In the genomic region with DNA sequence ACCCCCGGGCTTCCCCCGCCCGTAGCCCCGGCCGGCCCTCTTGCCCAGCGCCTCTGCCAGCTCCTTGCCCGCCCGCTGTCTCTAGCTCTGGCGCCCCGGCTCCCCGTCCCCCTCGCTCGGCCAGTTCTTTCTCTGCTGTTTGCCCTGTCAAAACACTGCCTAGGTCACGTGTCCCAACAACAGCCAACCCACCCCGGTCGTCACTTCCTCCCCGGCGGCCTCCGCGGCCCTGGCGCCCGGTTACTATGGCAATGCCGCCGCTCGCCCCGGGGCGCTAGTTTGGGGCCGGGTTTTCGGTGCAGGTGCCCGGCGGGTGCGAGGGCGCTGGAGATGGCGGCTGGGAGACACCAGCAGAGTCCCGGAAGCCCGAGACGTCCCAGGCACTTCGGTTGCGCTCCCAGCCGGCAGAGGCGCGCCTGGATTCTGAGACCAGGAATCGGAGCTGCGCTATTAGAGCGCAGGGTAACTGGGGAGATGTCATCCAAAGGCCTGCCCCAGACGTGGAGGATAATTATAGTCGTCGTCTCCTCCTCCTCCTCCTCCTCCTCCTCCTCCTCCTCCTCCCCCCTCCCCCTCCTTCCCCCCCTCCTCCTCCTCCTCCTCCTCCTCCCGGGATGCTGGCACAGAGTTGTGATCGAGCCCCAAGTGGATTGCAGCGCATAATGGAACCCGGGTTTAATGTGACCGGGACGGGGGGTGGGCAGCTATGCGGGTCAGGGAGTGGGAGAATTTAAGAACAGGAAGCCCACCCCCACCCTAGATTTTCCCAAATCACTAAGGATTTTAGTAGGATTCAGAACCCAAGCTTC, we compare ENCODE assay signal across 1 cellular context.
TF ChIP-seq lines count a peak whose summit lies in the region.

A gene with protein sequence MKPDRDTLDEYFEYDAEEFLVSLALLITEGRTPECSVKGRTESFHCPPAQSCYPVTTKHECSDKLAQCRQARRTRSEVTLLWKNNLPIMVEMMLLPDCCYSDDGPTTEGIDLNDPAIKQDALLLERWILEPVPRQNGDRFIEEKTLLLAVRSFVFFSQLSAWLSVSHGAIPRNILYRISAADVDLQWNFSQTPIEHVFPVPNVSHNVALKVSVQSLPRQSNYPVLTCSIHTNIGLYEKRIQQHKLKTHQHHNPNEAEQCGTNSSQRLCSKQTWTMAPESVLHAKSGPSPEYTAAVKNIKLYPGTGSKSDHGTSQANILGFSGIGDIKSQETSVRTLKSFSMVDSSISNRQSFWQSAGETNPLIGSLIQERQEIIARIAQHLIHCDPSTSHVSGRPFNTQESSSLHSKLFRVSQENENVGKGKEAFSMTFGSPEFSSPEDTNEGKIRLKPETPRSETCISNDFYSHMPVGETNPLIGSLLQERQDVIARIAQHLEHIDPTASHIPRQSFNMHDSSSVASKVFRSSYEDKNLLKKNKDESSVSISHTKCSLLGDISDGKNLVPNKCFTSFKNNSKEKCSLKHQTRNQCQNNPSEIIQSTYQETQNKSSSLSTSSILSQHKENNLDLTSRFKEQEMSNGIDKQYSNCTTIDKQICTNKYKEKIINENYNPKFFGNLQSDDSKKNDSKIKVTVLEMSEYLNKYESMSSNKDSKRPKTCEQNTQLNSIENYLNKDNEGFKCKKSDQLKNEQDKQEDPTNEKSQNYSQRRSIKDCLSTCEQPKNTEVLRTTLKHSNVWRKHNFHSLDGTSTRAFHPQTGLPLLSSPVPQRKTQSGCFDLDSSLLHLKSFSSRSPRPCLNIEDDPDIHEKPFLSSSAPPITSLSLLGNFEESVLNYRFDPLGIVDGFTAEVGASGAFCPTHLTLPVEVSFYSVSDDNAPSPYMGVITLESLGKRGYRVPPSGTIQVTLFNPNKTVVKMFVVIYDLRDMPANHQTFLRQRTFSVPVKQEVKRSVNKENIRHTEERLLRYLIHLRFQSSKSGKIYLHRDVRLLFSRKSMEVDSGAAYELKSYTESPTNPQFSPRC (minus strand): TSS at position 157 of the 809 bp plus-strand sequence. CDS start 1,367 bp downstream, outside the sequence.

TF ChIP-seq in HepG2, 621 proteins besides CTCF, POLR2A, EP300 and RAD21 (continued from another document and continues in another):
- peak; percentile 63; the same call in 1 of the 2 replicates for TF ChIP-seq SALL1 (CRISPR knock-in tag; IDR thresholded peaks at IDR 0.05)
- TF ChIP-seq, protein P1, sequence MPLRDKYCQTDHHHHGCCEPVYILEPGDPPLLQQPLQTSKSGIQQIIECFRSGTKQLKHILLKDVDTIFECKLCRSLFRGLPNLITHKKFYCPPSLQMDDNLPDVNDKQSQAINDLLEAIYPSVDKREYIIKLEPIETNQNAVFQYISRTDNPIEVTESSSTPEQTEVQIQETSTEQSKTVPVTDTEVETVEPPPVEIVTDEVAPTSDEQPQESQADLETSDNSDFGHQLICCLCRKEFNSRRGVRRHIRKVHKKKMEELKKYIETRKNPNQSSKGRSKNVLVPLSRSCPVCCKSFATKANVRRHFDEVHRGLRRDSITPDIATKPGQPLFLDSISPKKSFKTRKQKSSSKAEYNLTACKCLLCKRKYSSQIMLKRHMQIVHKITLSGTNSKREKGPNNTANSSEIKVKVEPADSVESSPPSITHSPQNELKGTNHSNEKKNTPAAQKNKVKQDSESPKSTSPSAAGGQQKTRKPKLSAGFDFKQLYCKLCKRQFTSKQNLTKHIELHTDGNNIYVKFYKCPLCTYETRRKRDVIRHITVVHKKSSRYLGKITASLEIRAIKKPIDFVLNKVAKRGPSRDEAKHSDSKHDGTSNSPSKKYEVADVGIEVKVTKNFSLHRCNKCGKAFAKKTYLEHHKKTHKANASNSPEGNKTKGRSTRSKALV (CRISPR knock-in tag; IDR thresholded peaks at IDR 0.05): peak; percentile 60; the same call in 1 of the 2 replicates
- peak; percentile 88 for TF ChIP-seq RFX1 (IDR thresholded peaks at IDR 0.05)
- TF ChIP-seq KLF16 (CRISPR knock-in tag; IDR thresholded peaks at IDR 0.05): peak in 1 of 2 experiments; percentile 62; a peak in 1 of 4 replicates
- 0 out of 2 replicates have a peak, but pooled peaks have one; percentile 32 for TF ChIP-seq MXD1 (CRISPR knock-in tag; IDR thresholded peaks at IDR 0.05)
- TF ChIP-seq MLLT10 (CRISPR knock-in tag; IDR thresholded peaks at IDR 0.05): no peak
- TF ChIP-seq ZNF761 (CRISPR knock-in tag; conservative IDR thresholded peaks at IDR 0.05): no peak
- no peak for TF ChIP-seq ZNF558 (CRISPR knock-in tag; IDR thresholded peaks at IDR 0.05; ENCODE audit: borderline replicate concordance)
- TF ChIP-seq ELF1 (CRISPR knock-in tag; IDR thresholded peaks at IDR 0.05): peak; percentile 65
- 0 out of 2 replicates have a peak, but pooled peaks have one; percentile 26 for TF ChIP-seq ZNF619 (CRISPR knock-in tag; IDR thresholded peaks at IDR 0.05)
- peak; percentile 58; the same call in 1 of the 2 replicates for TF ChIP-seq ZNF143 (CRISPR knock-in tag; IDR thresholded peaks at IDR 0.05)
- TF ChIP-seq PHF20 (CRISPR knock-in tag; IDR thresholded peaks at IDR 0.05): 0 out of 2 replicates have a peak, but pooled peaks have one; percentile 8
- no peak for TF ChIP-seq SIX1 (CRISPR knock-in tag; IDR thresholded peaks at IDR 0.05; ENCODE audit: borderline replicate concordance)
- no peak for TF ChIP-seq ZNF670 (CRISPR knock-in tag; IDR thresholded peaks at IDR 0.05; ENCODE audit: borderline replicate concordance)
- TF ChIP-seq IKZF1 (IDR thresholded peaks at IDR 0.05): no peak
- no peak for TF ChIP-seq NFIB (CRISPR knock-in tag; IDR thresholded peaks at IDR 0.05; ENCODE audit: borderline replicate concordance)
- TF ChIP-seq CREB3 (CRISPR knock-in tag; IDR thresholded peaks at IDR 0.05): no peak
- no peak for TF ChIP-seq RORA (CRISPR knock-in tag; IDR thresholded peaks at IDR 0.05)
- no peak for TF ChIP-seq SETDB1 (CRISPR knock-in tag; IDR thresholded peaks at IDR 0.05; ENCODE audit: borderline replicate concordance)
- no peak for TF ChIP-seq REPIN1 (CRISPR knock-in tag; IDR thresholded peaks at IDR 0.05; ENCODE audit: borderline replicate concordance, low read depth)
- TF ChIP-seq NCOR1 (IDR thresholded peaks at IDR 0.05; ENCODE audit: borderline replicate concordance, low read length): no peak
- no peak for TF ChIP-seq CAMTA2 (CRISPR knock-in tag; IDR thresholded peaks at IDR 0.05; ENCODE audit: borderline replicate concordance)
- no peak for TF ChIP-seq BCL6 (CRISPR knock-in tag; IDR thresholded peaks at IDR 0.05)
- TF ChIP-seq HNF4A (CRISPR knock-in tag; IDR thresholded peaks at IDR 0.05): no peak
- no peak for TF ChIP-seq ZNF703 (CRISPR knock-in tag; IDR thresholded peaks at IDR 0.05; ENCODE audit: borderline replicate concordance)
- no peak for TF ChIP-seq ZNF446 (CRISPR knock-in tag; IDR thresholded peaks at IDR 0.05)
- TF ChIP-seq ZNF24 (IDR thresholded peaks at IDR 0.05): no peak
- no peak for TF ChIP-seq TBP (CRISPR knock-in tag; IDR thresholded peaks at IDR 0.05)
- TF ChIP-seq KLF15 (CRISPR knock-in tag; IDR thresholded peaks at IDR 0.05; ENCODE audit: borderline replicate concordance): no peak
- TF ChIP-seq ZKSCAN1 (IDR thresholded peaks at IDR 0.05; ENCODE audit: low read length): no peak
- no peak for TF ChIP-seq ADNP (CRISPR knock-in tag; IDR thresholded peaks at IDR 0.05)
- TF ChIP-seq, protein P2, sequence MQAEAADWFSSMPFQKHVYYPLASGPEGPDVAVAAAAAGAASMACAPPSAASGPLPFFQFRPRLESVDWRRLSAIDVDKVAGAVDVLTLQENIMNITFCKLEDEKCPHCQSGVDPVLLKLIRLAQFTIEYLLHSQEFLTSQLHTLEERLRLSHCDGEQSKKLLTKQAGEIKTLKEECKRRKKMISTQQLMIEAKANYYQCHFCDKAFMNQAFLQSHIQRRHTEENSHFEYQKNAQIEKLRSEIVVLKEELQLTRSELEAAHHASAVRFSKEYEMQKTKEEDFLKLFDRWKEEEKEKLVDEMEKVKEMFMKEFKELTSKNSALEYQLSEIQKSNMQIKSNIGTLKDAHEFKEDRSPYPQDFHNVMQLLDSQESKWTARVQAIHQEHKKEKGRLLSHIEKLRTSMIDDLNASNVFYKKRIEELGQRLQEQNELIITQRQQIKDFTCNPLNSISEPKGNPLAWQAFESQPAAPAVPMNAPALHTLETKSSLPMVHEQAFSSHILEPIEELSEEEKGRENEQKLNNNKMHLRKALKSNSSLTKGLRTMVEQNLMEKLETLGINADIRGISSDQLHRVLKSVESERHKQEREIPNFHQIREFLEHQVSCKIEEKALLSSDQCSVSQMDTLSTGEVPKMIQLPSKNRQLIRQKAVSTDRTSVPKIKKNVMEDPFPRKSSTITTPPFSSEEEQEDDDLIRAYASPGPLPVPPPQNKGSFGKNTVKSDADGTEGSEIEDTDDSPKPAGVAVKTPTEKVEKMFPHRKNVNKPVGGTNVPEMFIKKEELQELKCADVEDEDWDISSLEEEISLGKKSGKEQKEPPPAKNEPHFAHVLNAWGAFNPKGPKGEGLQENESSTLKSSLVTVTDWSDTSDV (CRISPR knock-in tag; IDR thresholded peaks at IDR 0.05): no peak
- TF ChIP-seq TEAD2 (CRISPR knock-in tag; IDR thresholded peaks at IDR 0.05): no peak
- TF ChIP-seq ZNF552 (CRISPR knock-in tag; IDR thresholded peaks at IDR 0.05; ENCODE audit: borderline replicate concordance): no peak
- TF ChIP-seq ZNF691 (CRISPR knock-in tag; IDR thresholded peaks at IDR 0.05; ENCODE audit: borderline replicate concordance, low read depth): no peak
- no peak for TF ChIP-seq E2F2 (CRISPR knock-in tag; IDR thresholded peaks at IDR 0.05; ENCODE audit: borderline replicate concordance)
- TF ChIP-seq ZKSCAN8 (CRISPR knock-in tag; IDR thresholded peaks at IDR 0.05; ENCODE audit: borderline replicate concordance): no peak
- TF ChIP-seq ZNF224 (CRISPR knock-in tag; IDR thresholded peaks at IDR 0.05): no peak
- peak; percentile 94 for TF ChIP-seq RFX3 (CRISPR knock-in tag; IDR thresholded peaks at IDR 0.05)
- no peak for TF ChIP-seq ZFP90 (CRISPR knock-in tag; IDR thresholded peaks at IDR 0.05; ENCODE audit: borderline replicate concordance)
- no peak for TF ChIP-seq NFIC (IDR thresholded peaks at IDR 0.05; ENCODE audit: low read length)
- no peak for TF ChIP-seq ZFP1 (CRISPR knock-in tag; IDR thresholded peaks at IDR 0.05)
- TF ChIP-seq NCOA1 (CRISPR knock-in tag; IDR thresholded peaks at IDR 0.05): no peak
- no peak for TF ChIP-seq HOXA5 (CRISPR knock-in tag; IDR thresholded peaks at IDR 0.05)
- TF ChIP-seq, protein P3, sequence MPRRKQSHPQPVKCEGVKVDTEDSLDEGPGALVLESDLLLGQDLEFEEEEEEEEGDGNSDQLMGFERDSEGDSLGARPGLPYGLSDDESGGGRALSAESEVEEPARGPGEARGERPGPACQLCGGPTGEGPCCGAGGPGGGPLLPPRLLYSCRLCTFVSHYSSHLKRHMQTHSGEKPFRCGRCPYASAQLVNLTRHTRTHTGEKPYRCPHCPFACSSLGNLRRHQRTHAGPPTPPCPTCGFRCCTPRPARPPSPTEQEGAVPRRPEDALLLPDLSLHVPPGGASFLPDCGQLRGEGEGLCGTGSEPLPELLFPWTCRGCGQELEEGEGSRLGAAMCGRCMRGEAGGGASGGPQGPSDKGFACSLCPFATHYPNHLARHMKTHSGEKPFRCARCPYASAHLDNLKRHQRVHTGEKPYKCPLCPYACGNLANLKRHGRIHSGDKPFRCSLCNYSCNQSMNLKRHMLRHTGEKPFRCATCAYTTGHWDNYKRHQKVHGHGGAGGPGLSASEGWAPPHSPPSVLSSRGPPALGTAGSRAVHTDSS (CRISPR knock-in tag; conservative IDR thresholded peaks at IDR 0.05): no peak
- TF ChIP-seq PHF21A (CRISPR knock-in tag; IDR thresholded peaks at IDR 0.05): no peak
- no peak for TF ChIP-seq ZFP41 (CRISPR knock-in tag; IDR thresholded peaks at IDR 0.05; ENCODE audit: borderline replicate concordance)
- TF ChIP-seq TCF12 (IDR thresholded peaks at IDR 0.05): no peak
- TF ChIP-seq TCF12 (CRISPR knock-in tag; IDR thresholded peaks at IDR 0.05): no peak
- no peak for TF ChIP-seq HNF4G (IDR thresholded peaks at IDR 0.05; ENCODE audit: borderline replicate concordance, low read depth, low read length)
- TF ChIP-seq HNF4G (CRISPR knock-in tag; IDR thresholded peaks at IDR 0.05; ENCODE audit: borderline replicate concordance, low read depth): no peak
- TF ChIP-seq PCBP1 (IDR thresholded peaks at IDR 0.05; ENCODE audit: borderline replicate concordance, low read depth, low read length): 0 out of 2 replicates have a peak, but pooled peaks have one; percentile 78
- no peak for TF ChIP-seq ASH2L (IDR thresholded peaks at IDR 0.05; ENCODE audit: insufficient read length, low read depth, low read length)
